Comparison of ENCODE assay signal across 9 cellular contexts in genomic region chr10:104028146-104028545, GRCh38. TPM values are rescaled to one million over a fixed set of nuclear protein-coding genes. Genes with fewer than 3 reads are reported as not detected.
A peak's percentile ranks its signal among the peaks of the same experiment; 100 is the strongest.
DNase-seq lines count a peak whose midpoint lies in the region; ATAC-seq, FAIRE-seq and TF ChIP-seq lines count a peak whose summit lies in the region.
"Had no signal": no experiment of that assay in that cellular context is flagged by ENCODE, and none has a peak within 500 bp of the region (broad histone marks: within the 10 kb centered on the region; RNA-seq: fewer than 3 reads in every experiment).

No MANE protein-coding gene starts in this region.

- H3K79me2 ChIP-seq in K562 (ENCODE audit: control insufficient read depth, insufficient read depth, low read length) = no peaks in the 10 kb centered on the region

- POLR2A ChIA-PET in HEK293T (lab: Yijun Ruan, JAX) (interaction anchor here (0.5 kb wide), 1 partner anchor 16 kb away, joined by 3 read pairs; no protein-coding TSS in a partner anchor), K562 (lab: Yijun Ruan, JAX) (no interaction called here)

- no peak overlapping the region for H3K4me2 ChIP-seq in K562 (ENCODE audit: insufficient read depth, low read length)

- no peak overlapping the region for H3K9ac ChIP-seq in K562 (ENCODE audit: insufficient read depth in 1 of 2, low read depth in 2 of 2, low read length in 2 of 2)

- DNase-seq in AG09309 (ENCODE audit: low read depth) = no peak
- DNase-seq in HEK293T (ENCODE audit: extremely low spot score) = peak; percentile 73
- DNase-seq in K562 (ENCODE audit: extremely low read depth in 1 of 4, low spot score in 3 of 4) = peak in 1 of 4 experiments; percentile 9
- DNase-seq in left lung = no peak
- no peak for DNase-seq in SKM-1 (lab: John Stamatoyannopoulos, UW; ENCODE audit: unreplicated experiment)
- DNase-seq in vagina (ENCODE audit: extremely low spot score in 2 of 2) = no peak
- DNase-seq in AG20443 (ENCODE audit: low spot score) = no peak
- DNase-seq: activated naive CD8-positive, alpha-beta T cell treated with anti-CD3 and anti-CD28 coated beads, Interleukin-2, amount 10 ng/mL, durations not matched to agents 7 days and 5 days had no signal

- no peaks in the 10 kb centered on the region; the same call in 1 of the 2 replicates for H4K20me1 ChIP-seq in K562 (replicated peaks; ENCODE audit: control insufficient read depth, insufficient read depth, low read length)

- no TSS peak for BruUV-seq in K562 (replicated peaks; lab: Mats Ljungman, UMichigan)

- TF ChIP-seq CTCF in AG09309 (IDR thresholded peaks at IDR 0.05; ENCODE audit: control insufficient read depth, insufficient read depth, low read depth, low read length, missing control alignments) = peak; percentile 36
- TF ChIP-seq CTCF in K562 (IDR thresholded peaks at IDR 0.05 in 2 of 3, conservative IDR thresholded peaks at IDR 0.05 in 1 of 3; ENCODE audit: insufficient read depth in 2 of 3, low read depth in 1 of 3, low read length in 3 of 3) = peak in 2 of 3 experiments; percentile 9 to 34; a peak in 1 of 6 replicates
- TF ChIP-seq CTCF in left lung (IDR thresholded peaks at IDR 0.05) = no peak
- TF ChIP-seq CTCF in vagina (IDR thresholded peaks at IDR 0.05) = no peak

- peaks cover 56% of the 10 kb centered on the region; the same call in 2 of the 3 replicates for H3K36me3 ChIP-seq in K562 (ENCODE audit: control insufficient read depth, insufficient read depth, low read length)
- H3K36me3 ChIP-seq in left lung = peaks cover 0 to 68% of the 10 kb centered on the region in 2 donors
- peaks cover 0 to 72% of the 10 kb centered on the region in 2 donors for H3K36me3 ChIP-seq in vagina

- 82% methylated on average over 6 of the region's 6 CpGs for WGBS in K562 (ENCODE audit: insufficient coverage, low coverage, missing lambda C conversion rate)

- H3K4me1 ChIP-seq in K562 (replicated peaks in 1 of 2; ENCODE audit: control insufficient read depth in 2 of 2, insufficient read depth in 2 of 2, low read length in 2 of 2) (no peaks in the 10 kb centered on the region), left lung (peaks cover 0 to 14% of the 10 kb centered on the region in 2 donors), vagina (no peaks in the 10 kb centered on the region)

- H2AFZ ChIP-seq in K562 (ENCODE audit: low read depth, low read length) = no peak overlapping the region

- H3K4me3 ChIP-seq in AG09309 (ENCODE audit: control insufficient read depth, low read depth, low read length) (no peak overlapping the region), K562 (no peak overlapping the region), left lung (no peak overlapping the region), vagina (no peak overlapping the region)

- no peak for TF ChIP-seq EP300 in K562 (IDR thresholded peaks at IDR 0.05; ENCODE audit: low read length)

- in situ Hi-C loops in K562 (cut with MboI) = no loop called here

- CTCF ChIA-PET in HEK293T (lab: Yijun Ruan, JAX) = interaction anchor here (0.9 to 1.0 kb wide), 2 partner anchors 9 kb away, joined by 3 read pairs; no protein-coding TSS in a partner anchor
- CTCF ChIA-PET in K562 (lab: Yijun Ruan, JAX; ENCODE audit: low intra/inter-chr PET ratio) = no interaction called here

- no peak for FAIRE-seq in K562 (lab: Jason Lieb, UNC)

- H3K9me3 ChIP-seq in K562 (replicated peaks; ENCODE audit: control insufficient read depth, insufficient read depth, low read depth, low read length) (no peaks in the 10 kb centered on the region), left lung (no peaks in the 10 kb centered on the region), vagina (no peaks in the 10 kb centered on the region)

- TF ChIP-seq POLR2A in K562 (conservative IDR thresholded peaks at IDR 0.05) = no peak
- TF ChIP-seq POLR2A in vagina (IDR thresholded peaks at IDR 0.05) = no peak

- H3K27me3 ChIP-seq in K562 (ENCODE audit: control insufficient read depth in 2 of 2, insufficient read depth in 2 of 2, low read length in 2 of 2) (no peaks in the 10 kb centered on the region), left lung (no peaks in the 10 kb centered on the region), vagina (no peaks in the 10 kb centered on the region)

- ATAC-seq in K562 = peak; percentile 82
- ATAC-seq in left lung = peak; percentile 70
- ATAC-seq in HG02642 (IDR thresholded peaks at IDR 0.05; ENCODE audit: poor library complexity, unreplicated experiment) = no peak

- intact Hi-C loops in K562 (cut with micrococcal nuclease) (no loop called here), left lung (cut with DNase I) (no loop called here), vagina (cut with DNase I) (no loop called here)

- H3K9me1 ChIP-seq in K562 (ENCODE audit: control insufficient read depth, insufficient read depth, low read length) = no peaks in the 10 kb centered on the region

- H3K27ac ChIP-seq in K562 (ENCODE audit: extremely low read depth, low read depth, low read length) (no peak overlapping the region), left lung (no peak overlapping the region), vagina (no peak overlapping the region)

- TF ChIP-seq RAD21 in K562 (CRISPR knock-in tag; conservative IDR thresholded peaks at IDR 0.05 in 1 of 2, IDR thresholded peaks at IDR 0.05 in 1 of 2) = no peak

TF ChIP-seq in HEK293T, 16 proteins besides CTCF, POLR2A, EP300 and RAD21:
- TF ChIP-seq TARDBP (IDR thresholded peaks at IDR 0.05) = no peak
- TF ChIP-seq ZNF384 (IDR thresholded peaks at IDR 0.05) = no peak

TF ChIP-seq in K562, 482 proteins besides CTCF, POLR2A, EP300 and RAD21:
- no peak for TF ChIP-seq ESRRB (CRISPR knock-in tag; IDR thresholded peaks at IDR 0.05; ENCODE audit: borderline replicate concordance)

RNA-seq across cellular contexts. Expression of gene COL17A1, which starts 57.5 kb away (rescaled TPM):
- total RNA-seq in K562 (2011; cell fraction: chromatin; rRNA removed; ENCODE audit: low replicate concordance) = not detected in 2 replicates
- total RNA-seq in K562 (2011; cell fraction: nucleolus; rRNA removed) = not detected in 2 replicates
- not detected in 2 replicates for total RNA-seq in K562 (2011; cell fraction: nucleoplasm; rRNA removed)
- total RNA-seq in K562 (2014; rRNA removed) (not detected in 2 replicates), K562 (2014; rRNA removed; fragmentation: Illumina TruSeq; extraction: Trizol) (not detected in 2 replicates), K562 (2015; rRNA removed; fragmentation: Illumina TruSeq; extraction: Trizol) (not detected in 2 replicates), K562 (2021) (0.29 TPM in 1 of 2 replicates, not detected in the other), left lung (10 to 100 TPM in 1 of 2 donors, 1 to 10 TPM in 1; 2.1 to 43.4 TPM), vagina (149 TPM)
- polyA plus RNA-seq in K562 (2011; rRNA removed) (not detected in 2 replicates), K562 (2014; fragmentation: Illumina TruSeq; extraction: Trizol) (not detected in 2 replicates), K562 (2014; fragmentation: Nextera tagmentation; extraction: Ambion mirVana) (not detected), K562 (2014; rRNA removed) (not detected in 2 replicates)
- not detected in 2 replicates for polyA plus RNA-seq in K562 (2011; cell fraction: cytosol; rRNA removed)
- not detected in 2 replicates for polyA plus RNA-seq in K562 (2011; cell fraction: nucleus; rRNA removed)
- 0.08 TPM in 1 of 2 replicates, not detected in the other for polyA plus RNA-seq in K562 (2012)
- polyA minus RNA-seq in K562 (2011; rRNA and poly(A)+ RNA removed) = not detected in 2 replicates
- polyA minus RNA-seq in K562 (2011; cell fraction: cytosol; rRNA and poly(A)+ RNA removed) = 0.36 TPM in 1 of 2 replicates, not detected in the other
- polyA minus RNA-seq in K562 (2011; cell fraction: nucleus; rRNA and poly(A)+ RNA removed) = 0.22 TPM in 1 of 2 replicates, not detected in the other
- total RNA-seq: activated naive CD8-positive, alpha-beta T cell treated with anti-CD3 and anti-CD28 coated beads, Interleukin-2, amount 10 ng/mL, durations not matched to agents 7 days and 5 days had no signal

Comparison
In these comparisons a context has a peak if more than half of its experiments do, and no peak if none do; other contexts are left out.
1. CTCF ChIP-seq: peak in AG09309 (single experiment) and K562 (2 of 3); none in left lung (0 of 2) and vagina (0 of 3).